34 cellular contexts compared by ENCODE assay signal in genomic region chr10:49766484-49766883, GRCh38.
"Had no signal": no experiment of that assay in that cellular context is flagged by ENCODE, and none has a peak within 500 bp of the region (broad histone marks: within the 10 kb centered on the region; RNA-seq: fewer than 3 reads in every experiment).

No MANE protein-coding gene starts in this region.

- H3K9me3 ChIP-seq: MG63 had no signal

- H3K4me3 ChIP-seq: MG63 had no signal

- H3K27ac ChIP-seq: KMS-11 had no signal

- DNase-seq: Karpas-422, Kasumi-1, MG63, MM.1S, MV-4-11, NCI-H1048, NCI-H1092, NCI-H1092 treated with DMSO at 0.1 percent for 48 hours, NCI-H1105, NCI-H1105 treated with DMSO at 0.1 percent for 48 hours, NCI-H1417, NCI-H1417 treated with DMSO at 0.1 percent for 48 hours, NCI-H1436, NCI-H1436 treated with DMSO at 0.1 percent for 48 hours, NCI-H146, NCI-H1694, NCI-H1694 treated with DMSO at 0.1 percent for 48 hours, NCI-H187, NCI-H187 treated with DMSO at 0.1 percent for 48 hours, NCI-H1930, NCI-H2029, NCI-H2029 treated with DMSO at 0.1 percent for 48 hours, NCI-H2081, NCI-H2081 treated with DMSO at 0.1 percent for 48 hours, NCI-H2107, NCI-H2171, NCI-H2171 treated with DMSO at 0.1 percent for 48 hours, NCI-H2227 treated with DMSO at 0.1 percent for 48 hours, NCI-H226, NCI-H345, NCI-H446, NCI-H446 treated with DMSO at 0.1 percent for 48 hours, NCI-H510A had no signal

- H3K4me2 ChIP-seq: KMS-11 had no signal

- H3K36me3 ChIP-seq: MG63 had no signal

- H3K9ac ChIP-seq: KMS-11 had no signal
